1 cellular context compared by ENCODE assay signal in the genomic region with DNA sequence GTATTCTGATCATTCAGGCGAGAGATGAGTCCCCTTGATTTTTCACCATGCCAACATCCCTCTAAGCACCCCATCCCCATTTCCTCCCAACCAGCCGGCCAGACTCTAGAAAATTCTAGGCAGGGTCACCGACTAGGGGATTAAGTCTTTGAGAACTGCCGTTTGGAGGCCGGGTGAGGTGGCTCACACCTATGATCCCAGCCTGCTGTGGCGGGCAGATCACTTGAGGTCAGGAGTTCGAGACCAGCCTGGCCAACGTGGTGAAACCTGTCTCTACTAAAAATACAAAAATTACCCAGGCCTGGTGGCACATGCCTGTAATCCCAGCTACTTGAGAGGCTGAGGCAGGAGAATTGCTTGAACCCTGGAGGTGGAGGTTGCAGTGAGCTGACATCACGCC. TPM values are rescaled to one million over a fixed set of nuclear protein-coding genes. Genes with fewer than 3 reads are reported as not detected.
"Had no signal": no experiment of that assay in that cellular context is flagged by ENCODE, and none has a peak within 500 bp of the region (broad histone marks: within the 10 kb centered on the region; RNA-seq: fewer than 3 reads in every experiment).

No MANE protein-coding gene starts in this region.

RNA-seq across cellular contexts. Expression of a gene that starts 21.1 kb away (rescaled TPM):
- total RNA-seq: thoracic aorta had no signal
